Comparison of ENCODE assay signal across 8 cellular contexts in genomic region chr17:35433075-35433894, GRCh38. TPM values are rescaled to one million over a fixed set of nuclear protein-coding genes. Genes with fewer than 3 reads are reported as not detected.
A peak's percentile ranks its signal among the peaks of the same experiment; 100 is the strongest.
DNase-seq lines count a peak whose midpoint lies in the region; ATAC-seq lines count a peak whose summit lies in the region.

No MANE protein-coding gene starts in this region.

- intact Hi-C loops in left colon (cut with DNase I, micrococcal nuclease): no loop called here

- peak overlapping the region; percentile 80 for H3K9ac ChIP-seq in HUES64 (ENCODE audit: low read depth, low read length)

- no peaks in the 10 kb centered on the region for H3K27me3 ChIP-seq in HUES64 (ENCODE audit: insufficient read depth, low read length)

- no peaks in the 10 kb centered on the region for H3K9me3 ChIP-seq in HUES64 (ENCODE audit: insufficient read depth, low read depth, low read length)

- peaks cover 50% of the 10 kb centered on the region for H3K4me1 ChIP-seq in HUES64 (ENCODE audit: insufficient read depth, low read length)

- 67% methylated on average over 19 of the region's 19 CpGs for WGBS in HUES64

- DNase-seq in GM04503 (ENCODE audit: low read depth) (peak; percentile 94), left colon (peak; percentile 35 to 79), NCI-H526 treated with DMSO at 0.1 percent for 48 hours (lab: John Stamatoyannopoulos, UW) (no peak)
- peak; percentile 59 for DNase-seq in activated CD4-positive, alpha-beta T cell treated with anti-CD3 and anti-CD28 coated beads for 1 hour
- DNase-seq in stimulated activated CD4-positive, alpha-beta T cell treated with anti-CD3 and anti-CD28 coated beads, Interleukin-2, amount 100 ng/mL, for 4 hours (ENCODE audit: low read depth): peak; percentile 78

- H3K36me3 ChIP-seq in HUES64 (ENCODE audit: insufficient read depth, low read length): no peaks in the 10 kb centered on the region

- ATAC-seq in left colon (peak; percentile 34), HG03039 (IDR thresholded peaks at IDR 0.05; ENCODE audit: unreplicated experiment) (no peak)

- H3K4me3 ChIP-seq in HUES64 (ENCODE audit: low read length): peak overlapping the region; percentile 55

- H3K27ac ChIP-seq in HUES64 (ENCODE audit: low read depth, low read length): peak overlapping the region; percentile 93
- H3K27ac ChIP-seq in cingulate gyrus (ENCODE audit: low read depth, low read length): peak overlapping the region; percentile 83

RNA-seq across cellular contexts. Expression of gene SLFN12, which starts 1.0 kb away (rescaled TPM):
- 4.8 TPM for polyA plus RNA-seq in HUES64 (2013, experiment 1 of 2)
- 6.4 TPM for polyA plus RNA-seq in HUES64 (2013, experiment 2 of 2)
- 1 to 10 TPM; 2.8 to 3.8 TPM for total RNA-seq in left colon

RNA-seq across cellular contexts. Expression of gene SLFN13, which starts 15.3 kb away (rescaled TPM):
- 5.5 TPM for polyA plus RNA-seq in HUES64 (2013, experiment 1 of 2)
- 3.7 TPM for polyA plus RNA-seq in HUES64 (2013, experiment 2 of 2)
- 10 to 100 TPM in 1 of 2 donors, 1 to 10 TPM in 1; 8.6 to 12.5 TPM for total RNA-seq in left colon

RNA-seq across cellular contexts. Expression of gene SLFN11, which starts 59.9 kb away (rescaled TPM):
- polyA plus RNA-seq in HUES64 (2013, experiment 1 of 2): 0.90 TPM
- 0.95 TPM for polyA plus RNA-seq in HUES64 (2013, experiment 2 of 2)
- total RNA-seq in left colon: 1 to 10 TPM; 3.7 to 7.7 TPM
